16 cellular contexts compared by ENCODE assay signal in the genomic region with DNA sequence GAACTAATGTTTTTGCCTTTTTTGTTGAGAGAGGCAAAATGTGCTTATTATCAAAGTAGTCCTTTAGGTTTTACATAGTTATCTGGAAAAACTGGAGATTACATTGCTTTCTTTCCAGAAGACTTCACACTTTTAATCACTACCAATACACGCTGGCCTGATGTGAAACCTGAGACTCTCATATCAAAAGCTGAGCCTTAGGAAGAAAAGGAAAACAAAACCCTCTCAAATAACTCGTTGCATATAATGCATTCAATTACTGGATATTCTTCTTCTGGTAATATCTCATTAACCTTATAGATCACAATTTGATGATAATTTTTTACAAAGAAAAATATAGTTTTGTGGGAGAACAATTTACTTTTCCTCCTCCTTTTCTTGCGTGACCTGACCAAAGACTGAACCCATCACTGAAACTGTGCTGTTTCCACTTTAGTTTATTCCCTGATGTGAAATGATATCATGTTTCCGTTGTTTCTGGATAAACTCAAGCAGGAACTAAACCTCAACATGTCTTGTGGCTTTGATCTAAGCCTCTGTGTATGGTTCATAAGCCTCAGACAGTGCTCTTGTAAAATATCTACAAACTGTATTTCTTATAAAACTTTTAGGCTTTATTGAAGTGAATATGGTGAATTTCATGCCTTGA.
A peak's percentile ranks its signal among the peaks of the same experiment; 100 is the strongest.
DNase-seq lines count a peak whose midpoint lies in the region; ATAC-seq and TF ChIP-seq lines count a peak whose summit lies in the region.
"Had no signal": no experiment of that assay in that cellular context is flagged by ENCODE, and none has a peak within 500 bp of the region (broad histone marks: within the 10 kb centered on the region; RNA-seq: fewer than 3 reads in every experiment).

No MANE protein-coding gene starts in this region.

- H3K4me1 Mint-ChIP-seq in glutamatergic neuron (ENCODE audit: low read depth, unreplicated experiment): peaks cover 1% of the 10 kb centered on the region
- H3K4me1 Mint-ChIP-seq: activated B cell treated with CpG ODN at 0.5 μM for 24 hours had no signal

- POLR2A ChIA-PET in A673 (lab: Charles Lee; ENCODE audit: low non-redundant PET): no interaction called here
- POLR2A ChIA-PET in HEK293T (lab: Yijun Ruan, JAX): no interaction called here

- 31% methylated on average over 4 of the region's 4 CpGs for WGBS in right cardiac atrium

- ATAC-seq in right cardiac atrium (peak; percentile 48 to 51), GM21390 (IDR thresholded peaks at IDR 0.05; ENCODE audit: unreplicated experiment) (no peak)
- ATAC-seq: activated T-cell treated with anti-CD3 and anti-CD28 coated beads, Interleukin-2, amount 50 U/mL, for 72 hours; lower lobe of right lung had no signal

- H3K4me1 ChIP-seq in A673 (ENCODE audit: insufficient read depth, low read length, poor library complexity, severe bottlenecking): no peaks in the 10 kb centered on the region
- no peaks in the 10 kb centered on the region for H3K4me1 ChIP-seq in right cardiac atrium (ENCODE audit: control insufficient read depth, insufficient read depth, low read length)
- H3K4me1 ChIP-seq: lower lobe of right lung, prostate gland had no signal

- intact Hi-C loops in A673 (cut with micrococcal nuclease; ENCODE audit: unreplicated experiment) (no loop called here), right cardiac atrium (cut with DNase I) (no loop called here)

- H3K9me3 ChIP-seq in A673 (ENCODE audit: low read depth, low read length, poor library complexity, severe bottlenecking) (no peaks in the 10 kb centered on the region), right cardiac atrium (ENCODE audit: control insufficient read depth, low read length) (no peaks in the 10 kb centered on the region)
- H3K9me3 ChIP-seq: lower lobe of right lung, prostate gland, suprapubic skin had no signal

- no peak overlapping the region for H3K27ac ChIP-seq in A673 (ENCODE audit: low read depth, low read length, poor library complexity, severe bottlenecking)
- no peak overlapping the region for H3K27ac ChIP-seq in right cardiac atrium (ENCODE audit: low read length)
- H3K27ac ChIP-seq: lower lobe of right lung, prostate gland, suprapubic skin had no signal

- DNase-seq in A673 (ENCODE audit: low spot score) (peak; percentile 44), HEK293T (ENCODE audit: extremely low spot score) (peak; percentile 19), amniotic epithelial cell (ENCODE audit: low read depth) (peak; percentile 96), right cardiac atrium (no peak), glutamatergic neuron (no peak), NOMO-1 treated with DMSO at 0.1 percent for 48 hours (lab: John Stamatoyannopoulos, UW; ENCODE audit: unreplicated experiment) (no peak)
- no peak for DNase-seq in activated T-cell treated with anti-CD3 and anti-CD28 coated beads, Interleukin-2, amount 50 U/mL, for 1 hour
- DNase-seq: activated B cell treated with CpG ODN at 0.5 μM for 24 hours; activated T-cell treated with anti-CD3 and anti-CD28 coated beads, Interleukin-2, amount 50 U/mL, for 72 hours; GDM1; lower lobe of right lung; NCI-H226; SHP77 had no signal

- TF ChIP-seq CTCF in A673 (conservative IDR thresholded peaks at IDR 0.05; ENCODE audit: low read depth, low read length): no peak
- TF ChIP-seq CTCF in glutamatergic neuron (IDR thresholded peaks at IDR 0.05; ENCODE audit: partially characterized antibody, unreplicated experiment): no peak

- BruUV-seq in A673 (replicated peaks; lab: Mats Ljungman, UMichigan): no TSS peak

- H3K4me3 Mint-ChIP-seq in glutamatergic neuron (ENCODE audit: unreplicated experiment): no peak overlapping the region
- H3K4me3 Mint-ChIP-seq: activated B cell treated with CpG ODN at 0.5 μM for 24 hours; activated T-cell treated with anti-CD3 and anti-CD28 coated beads, Interleukin-2, amount 50 U/mL, for 72 hours had no signal

- no peak overlapping the region for H3K4me3 ChIP-seq in A673 (ENCODE audit: low read depth, low read length, poor library complexity, severe bottlenecking)
- H3K4me3 ChIP-seq in right cardiac atrium (ENCODE audit: low read length): no peak overlapping the region
- H3K4me3 ChIP-seq: lower lobe of right lung, prostate gland, suprapubic skin had no signal

- H3K36me3 ChIP-seq in A673 (ENCODE audit: insufficient read depth, low read length, poor library complexity, severe bottlenecking): no peaks in the 10 kb centered on the region
- H3K36me3 ChIP-seq: lower lobe of right lung, prostate gland, suprapubic skin had no signal

- H3K36me3 Mint-ChIP-seq in glutamatergic neuron (ENCODE audit: unreplicated experiment): no peaks in the 10 kb centered on the region

- CTCF ChIA-PET in A673 (lab: Charles Lee) (no interaction called here), HEK293T (lab: Yijun Ruan, JAX) (interaction anchor here (0.7 kb wide), 1 partner anchor 110 kb away, joined by 4 read pairs; no protein-coding TSS in a partner anchor)

- no peaks in the 10 kb centered on the region for H3K27me3 Mint-ChIP-seq in glutamatergic neuron (ENCODE audit: unreplicated experiment)
- H3K27me3 Mint-ChIP-seq: activated B cell treated with CpG ODN at 0.5 μM for 24 hours had no signal

- H3K27ac Mint-ChIP-seq in glutamatergic neuron (ENCODE audit: unreplicated experiment): no peak overlapping the region
- H3K27ac Mint-ChIP-seq: activated B cell treated with CpG ODN at 0.5 μM for 24 hours; activated T-cell treated with anti-CD3 and anti-CD28 coated beads, Interleukin-2, amount 50 U/mL, for 72 hours had no signal

- H3K27me3 ChIP-seq in A673 (replicated peaks; ENCODE audit: insufficient read depth, low read depth, low read length, poor library complexity): no peaks in the 10 kb centered on the region
- no peaks in the 10 kb centered on the region for H3K27me3 ChIP-seq in right cardiac atrium (ENCODE audit: control insufficient read depth, insufficient read depth)
- H3K27me3 ChIP-seq: suprapubic skin had no signal

- H3K9me3 Mint-ChIP-seq in glutamatergic neuron (ENCODE audit: unreplicated experiment): no peaks in the 10 kb centered on the region
- H3K9me3 Mint-ChIP-seq: activated T-cell treated with anti-CD3 and anti-CD28 coated beads, Interleukin-2, amount 50 U/mL, for 72 hours had no signal

TF ChIP-seq in HEK293T, 16 proteins besides CTCF, POLR2A, EP300 and RAD21:
- TF ChIP-seq FOXK2 (IDR thresholded peaks at IDR 0.05): no peak
- TF ChIP-seq BHLHE40 (IDR thresholded peaks at IDR 0.05; ENCODE audit: borderline replicate concordance): no peak
- TF ChIP-seq, protein P1, sequence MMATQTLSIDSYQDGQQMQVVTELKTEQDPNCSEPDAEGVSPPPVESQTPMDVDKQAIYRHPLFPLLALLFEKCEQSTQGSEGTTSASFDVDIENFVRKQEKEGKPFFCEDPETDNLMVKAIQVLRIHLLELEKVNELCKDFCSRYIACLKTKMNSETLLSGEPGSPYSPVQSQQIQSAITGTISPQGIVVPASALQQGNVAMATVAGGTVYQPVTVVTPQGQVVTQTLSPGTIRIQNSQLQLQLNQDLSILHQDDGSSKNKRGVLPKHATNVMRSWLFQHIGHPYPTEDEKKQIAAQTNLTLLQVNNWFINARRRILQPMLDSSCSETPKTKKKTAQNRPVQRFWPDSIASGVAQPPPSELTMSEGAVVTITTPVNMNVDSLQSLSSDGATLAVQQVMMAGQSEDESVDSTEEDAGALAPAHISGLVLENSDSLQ (IDR thresholded peaks at IDR 0.05): no peak
- no peak for TF ChIP-seq ZNF384 (IDR thresholded peaks at IDR 0.05)
- 0 out of 2 replicates have a peak, but pooled peaks have one; percentile 14 for TF ChIP-seq ARNT (IDR thresholded peaks at IDR 0.05)
- no peak for TF ChIP-seq SUZ12 (IDR thresholded peaks at IDR 0.05)

Comparison
In these comparisons a context has a peak if more than half of its experiments do, and no peak if none do; other contexts are left out.
1. DNase-seq: peak in A673 (single experiment), HEK293T (single experiment) and amniotic epithelial cell (single experiment); none in right cardiac atrium (0 of 3), glutamatergic neuron (single experiment), NOMO-1 treated with DMSO at 0.1 percent for 48 hours (single experiment) and activated T-cell treated with anti-CD3 and anti-CD28 coated beads, Interleukin-2, amount 50 U/mL, for 1 hour (single experiment).